ENCODE assay signal across 31 cellular contexts in genomic region chr2:224659726-224660125, GRCh38. TPM values are rescaled to one million over a fixed set of nuclear protein-coding genes. Genes with fewer than 3 reads are reported as not detected.
"Had no signal": no experiment of that assay in that cellular context is flagged by ENCODE, and none has a peak within 500 bp of the region (broad histone marks: within the 10 kb centered on the region; RNA-seq: fewer than 3 reads in every experiment).

No MANE protein-coding gene starts in this region.

- H3K9me3 ChIP-seq: adrenal gland, colonic mucosa, testis, uterus had no signal

- H3K27me3 ChIP-seq: adrenal gland, colonic mucosa, sigmoid colon, testis, uterus had no signal

- H3K4me3 ChIP-seq: adrenal gland, colonic mucosa, dorsolateral prefrontal cortex, esophagus muscularis mucosa, left lung, sigmoid colon, smooth muscle cell, testis, uterus had no signal

- H3K4me1 ChIP-seq: adrenal gland, colonic mucosa, esophagus muscularis mucosa, left lung, sigmoid colon, testis, uterus had no signal

- FAIRE-seq: astrocyte, endothelial cell of umbilical vein, frontal cortex had no signal

- H3K36me3 ChIP-seq: adrenal gland, colonic mucosa, esophagus muscularis mucosa, left lung, sigmoid colon, uterus had no signal

- DNase-seq: activated CD4-positive, alpha-beta T cell treated with anti-CD3 and anti-CD28 coated beads, Interleukin-2, amount 10 ng/mL, durations not matched to agents 7 days and 5 days; activated CD4-positive, CD25-positive, alpha-beta regulatory T cell treated with anti-CD3 and anti-CD28 coated beads, Interleukin-2, amount 50 U/mL, for 72 hours; activated CD8-positive, alpha-beta T cell treated with anti-CD3 and anti-CD28 coated beads for 36 hours; adrenal gland; colonic mucosa; dorsolateral prefrontal cortex; effector memory CD8-positive, alpha-beta T cell; hippocampal formation; kidney glomerular epithelial cell; left lung; natural killer cell; retina; sigmoid colon; stimulated activated CD4-positive, alpha-beta T cell treated with anti-CD3 and anti-CD28 coated beads, Interleukin-15, amount 100 ng/mL, for 24 hours; stimulated activated CD8-positive, alpha-beta memory T cell treated with anti-CD3 and anti-CD28 coated beads, Interleukin-4, amount 100 ng/mL, for 48 hours; stimulated activated naive CD4-positive, alpha-beta T cell; testis; trophoblast cell; uterus had no signal

- ATAC-seq: activated CD8-positive, alpha-beta T cell treated with anti-CD3 and anti-CD28 coated beads for 36 hours; activated naive CD4-positive, alpha-beta T cell treated with anti-CD3 and anti-CD28 coated beads, Interleukin-2, amount 50 U/mL, for 72 hours; effector memory CD8-positive, alpha-beta T cell; left lung; natural killer cell had no signal

- H3K4me2 ChIP-seq: smooth muscle cell had no signal

- H3K27ac ChIP-seq: adrenal gland, colonic mucosa, dorsolateral prefrontal cortex, esophagus muscularis mucosa, left lung, sigmoid colon, testis, uterus, VCaP had no signal

RNA-seq across cellular contexts. Expression of gene CCDC195, which starts 56.4 kb away (rescaled TPM):
- total RNA-seq: activated CD4-positive, alpha-beta T cell treated with anti-CD3 and anti-CD28 coated beads, Interleukin-2, amount 10 ng/mL, durations not matched to agents 7 days and 5 days; activated CD8-positive, alpha-beta T cell treated with anti-CD3 and anti-CD28 coated beads for 36 hours; activated naive CD4-positive, alpha-beta T cell treated with anti-CD3 and anti-CD28 coated beads, Interleukin-2, amount 50 U/mL, for 72 hours; activated T-helper 1 cell treated with anti-CD3 and anti-CD28 coated beads, Interleukin-12 subunit alpha, Interleukin-12 subunit beta, Interleukin-2, Interleukin-4 antibody, amounts not matched to agents 30 ng/mL and 10 ng/mL and 1 ng/mL, durations not matched to agents 14 hours and 24 hours and 36 hours; adrenal gland; astrocyte; colonic mucosa; dorsolateral prefrontal cortex; endothelial cell of umbilical vein; esophagus muscularis mucosa; frontal cortex; left lung; lung microvascular endothelial cell; mesothelial cell of epicardium; natural killer cell; osteocyte; progenitor cell of endocrine pancreas; sigmoid colon; smooth muscle cell; testis; uterus had no signal
- polyA plus RNA-seq: adrenal gland, endothelial cell of umbilical vein, sigmoid colon, smooth muscle cell had no signal
